34 cellular contexts compared by ENCODE assay signal in the genomic region with DNA sequence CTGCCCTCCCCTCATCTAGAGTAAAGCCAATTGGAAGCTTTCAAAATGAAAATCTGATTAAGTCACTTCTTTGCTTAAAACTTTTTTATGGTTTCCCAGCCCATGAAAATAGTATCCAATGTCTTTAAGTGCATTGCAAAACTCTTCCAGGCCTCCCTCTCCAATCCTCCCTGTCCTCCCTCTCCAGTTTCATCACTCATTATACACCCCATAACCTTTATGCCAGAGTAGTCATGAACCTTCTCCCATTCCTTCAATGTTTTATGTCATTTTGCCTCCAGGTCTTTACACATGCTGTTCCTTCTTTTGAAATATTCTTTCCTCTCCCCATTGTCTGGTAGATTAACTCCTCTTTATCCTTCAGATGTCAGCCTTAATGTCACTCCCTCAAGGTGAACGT.
"Had no signal": no experiment of that assay in that cellular context is flagged by ENCODE, and none has a peak within 500 bp of the region (broad histone marks: within the 10 kb centered on the region; RNA-seq: fewer than 3 reads in every experiment).

No MANE protein-coding gene starts in this region.

- H3K4me3 ChIP-seq: MG63 had no signal

- DNase-seq: Karpas-422, Kasumi-1, KG1, MG63, MM.1S, MV-4-11, NCI-H1048, NCI-H1092, NCI-H1092 treated with DMSO at 0.1 percent for 48 hours, NCI-H1105, NCI-H1105 treated with DMSO at 0.1 percent for 48 hours, NCI-H1417, NCI-H1417 treated with DMSO at 0.1 percent for 48 hours, NCI-H1436, NCI-H1436 treated with DMSO at 0.1 percent for 48 hours, NCI-H146, NCI-H1694, NCI-H1694 treated with DMSO at 0.1 percent for 48 hours, NCI-H187, NCI-H187 treated with DMSO at 0.1 percent for 48 hours, NCI-H1930, NCI-H2029, NCI-H2029 treated with DMSO at 0.1 percent for 48 hours, NCI-H2081, NCI-H2081 treated with DMSO at 0.1 percent for 48 hours, NCI-H2171, NCI-H2171 treated with DMSO at 0.1 percent for 48 hours, NCI-H2227 treated with DMSO at 0.1 percent for 48 hours, NCI-H226, NCI-H345, NCI-H446, NCI-H446 treated with DMSO at 0.1 percent for 48 hours, NCI-H510A had no signal

- H3K27ac ChIP-seq: KMS-11 had no signal

- H3K27me3 ChIP-seq: MG63 had no signal

- H3K36me3 ChIP-seq: MG63 had no signal

- H3K9ac ChIP-seq: KMS-11 had no signal
